Comparison of ENCODE assay signal across 1 cellular context in genomic region chr17:81711814-81712467, GRCh38.
TF ChIP-seq lines count a peak whose summit lies in the region.

Gene SLC25A10, plus strand, starts transcription at chr17:81712284. Its CDS starts 143 bp downstream, at chr17:81712427.

TF ChIP-seq in HepG2, 621 proteins besides CTCF, POLR2A, EP300 and RAD21 (continued from another document and continues in another):
- TF ChIP-seq ELK4 (CRISPR knock-in tag; IDR thresholded peaks at IDR 0.05; ENCODE audit: borderline replicate concordance) (peak; percentile 89; the same call in 1 of the 2 replicates), MEIS1 (CRISPR knock-in tag; IDR thresholded peaks at IDR 0.05; ENCODE audit: borderline replicate concordance) (no peak), ZNF7 (CRISPR knock-in tag; IDR thresholded peaks at IDR 0.05) (peak; percentile 46; the same call in 1 of the 2 replicates), KLF13 (CRISPR knock-in tag; IDR thresholded peaks at IDR 0.05) (peak; percentile 99), ZNF331 (CRISPR knock-in tag; IDR thresholded peaks at IDR 0.05) (peak; percentile 100), ZNF549 (CRISPR knock-in tag; IDR thresholded peaks at IDR 0.05) (no peak), NR2F6 (IDR thresholded peaks at IDR 0.05) (peak; percentile 40), NR2F6 (CRISPR knock-in tag; IDR thresholded peaks at IDR 0.05) (peak; percentile 91), HOXA9 (CRISPR knock-in tag; IDR thresholded peaks at IDR 0.05; ENCODE audit: borderline replicate concordance) (peak; percentile 96), ZNF263 (CRISPR knock-in tag; IDR thresholded peaks at IDR 0.05) (peak; percentile 88), ZNF513 (CRISPR knock-in tag; conservative IDR thresholded peaks at IDR 0.05) (peak; percentile 94; the same call in 1 of the 2 replicates), BATF2 (CRISPR knock-in tag; IDR thresholded peaks at IDR 0.05) (peak; percentile 98), TSC22D2 (CRISPR knock-in tag; IDR thresholded peaks at IDR 0.05; ENCODE audit: borderline replicate concordance) (peak; percentile 98), SNAPC2 (CRISPR knock-in tag; IDR thresholded peaks at IDR 0.05) (peak; percentile 98), ZFP36L1 (CRISPR knock-in tag; IDR thresholded peaks at IDR 0.05) (peak; percentile 99), CREM (IDR thresholded peaks at IDR 0.05) (no peak), CREM (CRISPR knock-in tag; IDR thresholded peaks at IDR 0.05) (no peak), RCOR2 (CRISPR knock-in tag; IDR thresholded peaks at IDR 0.05) (no peak; the same call in 1 of the 2 replicates), SAP130 (CRISPR knock-in tag; IDR thresholded peaks at IDR 0.05; ENCODE audit: low read depth) (peak; percentile 98), RXRB (CRISPR knock-in tag; IDR thresholded peaks at IDR 0.05; ENCODE audit: borderline replicate concordance) (peak; percentile 91), CBX2 (IDR thresholded peaks at IDR 0.05; ENCODE audit: low read depth, low read length) (no peak), CBX2 (CRISPR knock-in tag; IDR thresholded peaks at IDR 0.05; ENCODE audit: low read depth) (no peak), MTA3 (CRISPR knock-in tag; IDR thresholded peaks at IDR 0.05) (no peak), FOXO1 (CRISPR knock-in tag; IDR thresholded peaks at IDR 0.05) (peak; percentile 87), ZFP36L2 (CRISPR knock-in tag; IDR thresholded peaks at IDR 0.05) (peak; percentile 96), SP5 (CRISPR knock-in tag; IDR thresholded peaks at IDR 0.05; ENCODE audit: borderline replicate concordance, low read depth) (peak; percentile 72), ZNF280D (CRISPR knock-in tag; IDR thresholded peaks at IDR 0.05) (peak; percentile 88), PAWR (CRISPR knock-in tag; IDR thresholded peaks at IDR 0.05; ENCODE audit: borderline replicate concordance) (no peak), RAD51 (IDR thresholded peaks at IDR 0.05; ENCODE audit: borderline replicate concordance) (no peak), FUBP1 (CRISPR knock-in tag; IDR thresholded peaks at IDR 0.05; ENCODE audit: borderline replicate concordance) (no peak), SMARCE1 (IDR thresholded peaks at IDR 0.05; ENCODE audit: borderline replicate concordance) (no peak), ZBTB42 (CRISPR knock-in tag; IDR thresholded peaks at IDR 0.05) (peak; percentile 72; the same call in 1 of the 2 replicates), MEIS2 (CRISPR knock-in tag; IDR thresholded peaks at IDR 0.05) (peak; percentile 99), CHCHD3 (CRISPR knock-in tag; IDR thresholded peaks at IDR 0.05) (peak; percentile 86; the same call in 1 of the 2 replicates), DBP (CRISPR knock-in tag; IDR thresholded peaks at IDR 0.05; ENCODE audit: not compliant biosample characterization) (peak; percentile 99), ZNF160 (CRISPR knock-in tag; IDR thresholded peaks at IDR 0.05) (peak; percentile 95), PLSCR1 (CRISPR knock-in tag; IDR thresholded peaks at IDR 0.05; ENCODE audit: borderline replicate concordance) (peak; percentile 96; the same call in 1 of the 2 replicates), GTF2F1 (IDR thresholded peaks at IDR 0.05; ENCODE audit: low read length) (no peak), ZNF253 (CRISPR knock-in tag; IDR thresholded peaks at IDR 0.05; ENCODE audit: borderline replicate concordance) (peak; percentile 99), TFDP1 (CRISPR knock-in tag; IDR thresholded peaks at IDR 0.05; ENCODE audit: borderline replicate concordance) (peak; percentile 96), ZNF33B (CRISPR knock-in tag; IDR thresholded peaks at IDR 0.05) (peak; percentile 99), TOE1 (CRISPR knock-in tag; IDR thresholded peaks at IDR 0.05) (peak; percentile 95; the same call in 1 of the 2 replicates), TFAP4 (IDR thresholded peaks at IDR 0.05; ENCODE audit: borderline replicate concordance, low read depth) (peak; percentile 97), TOPORS (CRISPR knock-in tag; IDR thresholded peaks at IDR 0.05) (peak; percentile 99), TRIM24 (CRISPR knock-in tag; IDR thresholded peaks at IDR 0.05) (no peak), PAX8 (CRISPR knock-in tag; IDR thresholded peaks at IDR 0.05; ENCODE audit: borderline replicate concordance) (peak; percentile 96; the same call in 1 of the 2 replicates), ZNF605 (CRISPR knock-in tag; IDR thresholded peaks at IDR 0.05) (peak; percentile 97; the same call in 1 of the 2 replicates), ZBTB43 (CRISPR knock-in tag; conservative IDR thresholded peaks at IDR 0.05) (peak; percentile 96), NAIF1 (CRISPR knock-in tag; IDR thresholded peaks at IDR 0.05; ENCODE audit: borderline replicate concordance) (peak; percentile 75; the same call in 1 of the 2 replicates), ZSCAN22 (CRISPR knock-in tag; IDR thresholded peaks at IDR 0.05) (peak; percentile 67; the same call in 1 of the 2 replicates), SIN3A (IDR thresholded peaks at IDR 0.05; ENCODE audit: borderline replicate concordance, low read depth, low read length) (peak; percentile 70), GMEB1 (CRISPR knock-in tag; IDR thresholded peaks at IDR 0.05; ENCODE audit: borderline replicate concordance) (peak; percentile 85), ZC3H13 (CRISPR knock-in tag; IDR thresholded peaks at IDR 0.05) (peak; percentile 95)
